Comparison of ENCODE assay signal across 1 cellular context in genomic region chr2:53970898-53971681, GRCh38.
A peak's percentile ranks its signal among the peaks of the same experiment; 100 is the strongest.
TF ChIP-seq lines count a peak whose summit lies in the region.

TSS of gene PSME4 (minus strand) at chr2:53970993. CDS start at chr2:53970784, 209 bp downstream.

TF ChIP-seq in HepG2, 621 proteins besides CTCF, POLR2A, EP300 and RAD21 (continued from another document and continues in another):
- no peak; the same call in 1 of the 2 replicates for TF ChIP-seq AHDC1 (CRISPR knock-in tag; IDR thresholded peaks at IDR 0.05; ENCODE audit: borderline replicate concordance)
- TF ChIP-seq ATF4 (CRISPR knock-in tag; IDR thresholded peaks at IDR 0.05) = peak in 1 of 2 experiments; percentile 70; a peak in 1 of 4 replicates
- TF ChIP-seq ZNF639 (CRISPR knock-in tag; conservative IDR thresholded peaks at IDR 0.05) = peak; percentile 91
- no peak for TF ChIP-seq THAP8 (CRISPR knock-in tag; IDR thresholded peaks at IDR 0.05; ENCODE audit: borderline replicate concordance)
- TF ChIP-seq ZBTB8A (CRISPR knock-in tag; IDR thresholded peaks at IDR 0.05; ENCODE audit: borderline replicate concordance, low read depth) = peak; percentile 48; the same call in 1 of the 2 replicates
- no peak; the same call in 1 of the 2 replicates for TF ChIP-seq RELA (CRISPR knock-in tag; IDR thresholded peaks at IDR 0.05)
- no peak for TF ChIP-seq NFE2 (CRISPR knock-in tag; IDR thresholded peaks at IDR 0.05)
- TF ChIP-seq ZNF879 (CRISPR knock-in tag; IDR thresholded peaks at IDR 0.05) = peak; percentile 20; the same call in 1 of the 2 replicates
- peak; percentile 75; the same call in 1 of the 2 replicates for TF ChIP-seq ZBTB38 (CRISPR knock-in tag; IDR thresholded peaks at IDR 0.05)
- TF ChIP-seq ZNF17 (CRISPR knock-in tag; IDR thresholded peaks at IDR 0.05) = 0 out of 2 replicates have a peak, but pooled peaks have one; percentile 83
- TF ChIP-seq ZNF792 (CRISPR knock-in tag; IDR thresholded peaks at IDR 0.05) = peak; percentile 84
- no peak for TF ChIP-seq PCBP2 (optimal IDR thresholded peaks at IDR 0.05; ENCODE audit: low read depth, low read length, poor library complexity, severe bottlenecking)
- TF ChIP-seq SUZ12 (IDR thresholded peaks at IDR 0.05; ENCODE audit: low read depth, low read length) = no peak
- peak; percentile 85; the same call in 1 of the 2 replicates for TF ChIP-seq MLXIP (CRISPR knock-in tag; IDR thresholded peaks at IDR 0.05; ENCODE audit: borderline replicate concordance)
- TF ChIP-seq ZFY (CRISPR knock-in tag; IDR thresholded peaks at IDR 0.05) = peak; percentile 96
- TF ChIP-seq GATA4 (IDR thresholded peaks at IDR 0.05; ENCODE audit: borderline replicate concordance, low read depth) = no peak
- TF ChIP-seq ADNP (CRISPR knock-in tag; IDR thresholded peaks at IDR 0.05) = no peak
- TF ChIP-seq FOXP1 (IDR thresholded peaks at IDR 0.05) = no peak
- TF ChIP-seq FOXP1 (CRISPR knock-in tag; IDR thresholded peaks at IDR 0.05) = peak; percentile 21; the same call in 1 of the 2 replicates
- TF ChIP-seq ZBTB46 (CRISPR knock-in tag; IDR thresholded peaks at IDR 0.05; ENCODE audit: borderline replicate concordance) = no peak
- peak; percentile 70 for TF ChIP-seq CBX1 (IDR thresholded peaks at IDR 0.05; ENCODE audit: low read depth)
- peak; percentile 74 for TF ChIP-seq DRAP1 (CRISPR knock-in tag; IDR thresholded peaks at IDR 0.05)
- no peak; the same call in 1 of the 2 replicates for TF ChIP-seq ZNF790 (CRISPR knock-in tag; IDR thresholded peaks at IDR 0.05; ENCODE audit: borderline replicate concordance)
- TF ChIP-seq AFF4 (CRISPR knock-in tag; IDR thresholded peaks at IDR 0.05) = no peak
- TF ChIP-seq ZSCAN9 (CRISPR knock-in tag; IDR thresholded peaks at IDR 0.05; ENCODE audit: borderline replicate concordance) = peak; percentile 55; the same call in 1 of the 2 replicates
- TF ChIP-seq DDIT3 (CRISPR knock-in tag; IDR thresholded peaks at IDR 0.05) = no peak
- peak; percentile 24; the same call in 1 of the 2 replicates for TF ChIP-seq ETV6 (CRISPR knock-in tag; conservative IDR thresholded peaks at IDR 0.05)
- no peak for TF ChIP-seq HNF4A (CRISPR knock-in tag; IDR thresholded peaks at IDR 0.05)
- peak; percentile 73 for TF ChIP-seq TARDBP (CRISPR knock-in tag; IDR thresholded peaks at IDR 0.05)
- TF ChIP-seq RERE (CRISPR knock-in tag; IDR thresholded peaks at IDR 0.05; ENCODE audit: low read depth) = peak; percentile 29; the same call in 1 of the 2 replicates
- peak; percentile 78; the same call in 1 of the 2 replicates for TF ChIP-seq CREB1 (IDR thresholded peaks at IDR 0.05)
- peak; percentile 63; the same call in 1 of the 2 replicates for TF ChIP-seq CREB1 (CRISPR knock-in tag; IDR thresholded peaks at IDR 0.05)
